Comparison of ENCODE assay signal across 20 cellular contexts in the genomic region with DNA sequence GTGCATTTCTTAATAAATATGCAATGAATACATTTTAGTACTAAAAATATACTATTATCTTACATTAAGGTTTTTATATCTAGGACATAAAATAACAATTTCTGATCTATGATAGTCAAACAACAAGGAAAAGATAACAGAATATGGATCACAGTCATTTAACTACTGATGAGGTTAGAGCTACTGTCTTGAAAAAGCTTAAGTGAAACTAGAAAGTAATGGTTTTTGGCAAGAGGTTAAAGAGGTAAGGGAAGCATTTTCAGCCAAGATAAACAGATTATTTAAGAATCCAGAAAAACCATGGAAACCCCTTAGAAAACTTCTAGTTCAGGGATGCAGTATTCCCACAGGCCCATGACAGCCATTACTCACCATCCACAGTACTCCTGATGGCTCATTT.
"Had no signal": no experiment of that assay in that cellular context is flagged by ENCODE, and none has a peak within 500 bp of the region (broad histone marks: within the 10 kb centered on the region; RNA-seq: fewer than 3 reads in every experiment).

No MANE protein-coding gene starts in this region.

- H3K36me3 ChIP-seq: esophagus muscularis mucosa, gastroesophageal sphincter, heart right ventricle, sigmoid colon, spleen, thoracic aorta, upper lobe of right lung had no signal

- ATAC-seq: activated CD8-positive, alpha-beta memory T cell treated with anti-CD3 and anti-CD28 coated beads, Interleukin-2, amount 10 ng/mL, durations not matched to agents 7 days and 5 days; gastroesophageal sphincter; heart right ventricle; naive thymus-derived CD4-positive, alpha-beta T cell; stimulated activated memory B cell treated with anti-CD40 and anti-IgM and Interleukin-4, amounts not matched to agents 10 μg/mL and 1 μg/mL and 100 μg/mL, for 72 hours; upper lobe of right lung had no signal

- FAIRE-seq: bronchial epithelial cell had no signal

- DNase-seq: activated CD4-positive, alpha-beta memory T cell treated with anti-CD3 and anti-CD28 coated beads, Interleukin-2, amount 10 ng/mL, durations not matched to agents 7 days and 5 days; activated CD4-positive, alpha-beta T cell treated with anti-CD3 and anti-CD28 coated beads for 4 hours; activated CD8-positive, alpha-beta memory T cell treated with anti-CD3 and anti-CD28 coated beads, Interleukin-2, amount 10 ng/mL, durations not matched to agents 7 days and 5 days; activated naive CD4-positive, alpha-beta T cell; activated naive CD8-positive, alpha-beta T cell treated with anti-CD3 and anti-CD28 coated beads, Interleukin-2, amount 10 ng/mL, durations not matched to agents 7 days and 5 days; amygdala; effector CD8-positive, alpha-beta T cell; heart right ventricle; naive thymus-derived CD4-positive, alpha-beta T cell; nucleus accumbens; sigmoid colon; spleen; stimulated activated CD4-positive, alpha-beta T cell treated with anti-CD3 and anti-CD28 coated beads, Interleukin-4, amount 100 ng/mL, for 4 hours; T-helper 2 cell; upper lobe of right lung had no signal

- H3K4me3 ChIP-seq: esophagus muscularis mucosa, gastroesophageal sphincter, heart right ventricle, sigmoid colon, spleen, thoracic aorta, upper lobe of right lung had no signal

- H3K9me3 ChIP-seq: esophagus muscularis mucosa, gastroesophageal sphincter, heart right ventricle, sigmoid colon, spleen, thoracic aorta, upper lobe of right lung had no signal

- H3K27ac ChIP-seq: esophagus muscularis mucosa, gastroesophageal sphincter, heart right ventricle, sigmoid colon, spleen, thoracic aorta, upper lobe of right lung had no signal

- H3K27me3 ChIP-seq: esophagus muscularis mucosa, gastroesophageal sphincter, heart right ventricle, sigmoid colon, spleen, upper lobe of right lung had no signal

- H3K4me1 ChIP-seq: esophagus muscularis mucosa, gastroesophageal sphincter, heart right ventricle, sigmoid colon, spleen, upper lobe of right lung had no signal
